In genomic region chr10:72692057-72692891, GRCh38 we compare ENCODE assay signal across 8 cellular contexts. TPM values are rescaled to one million over a fixed set of nuclear protein-coding genes. Genes with fewer than 3 reads are reported as not detected.
DNase-seq lines count a peak whose midpoint lies in the region; ATAC-seq, FAIRE-seq and TF ChIP-seq lines count a peak whose summit lies in the region.

MCU (plus strand) TSS chr10:72692143; CDS start chr10:72692152, 9 bp downstream.

- no peaks in the 10 kb centered on the region for H3K36me3 ChIP-seq in endothelial cell of umbilical vein (ENCODE audit: control insufficient read depth in 2 of 2, extremely low read depth in 1 of 2, insufficient read depth in 2 of 2, low read length in 2 of 2)

- peak; percentile 78 for TF ChIP-seq POLR2A in endothelial cell of umbilical vein (IDR thresholded peaks at IDR 0.05; ENCODE audit: low read depth, low read length)

- intact Hi-C loops in endothelial cell of umbilical vein (cut with micrococcal nuclease), result loop anchor here (1.0 to 5.0 kb wide), 5 partner anchors 66 to 369 kb away; partner anchors contain the start of gene MICU1

- peak within 1 kb of the TSS; percentile 81 for H3K9ac ChIP-seq in endothelial cell of umbilical vein (replicated peaks; ENCODE audit: extremely low read depth, insufficient read depth, low read length)

- FAIRE-seq in endothelial cell of umbilical vein (lab: Jason Lieb, UNC), result no peak

- CTCF ChIA-PET in endothelial cell of umbilical vein (lab: Charles Lee), result interaction anchor here (0.8 to 10.1 kb wide), 16 partner anchors 11 to 369 kb away, joined by 3 to 133 read pairs (median 4); partner anchors contain the start of gene MICU1

- no peaks in the 10 kb centered on the region for H3K9me3 ChIP-seq in endothelial cell of umbilical vein (replicated peaks; ENCODE audit: control insufficient read depth, insufficient read depth, low read length)

- peaks cover 42% of the 10 kb centered on the region for H3K79me2 ChIP-seq in endothelial cell of umbilical vein (ENCODE audit: control insufficient read depth, insufficient read depth, low read length)

- peak within 1 kb of the TSS; percentile 91 for H2AFZ ChIP-seq in endothelial cell of umbilical vein (ENCODE audit: low read depth, low read length)

- TF ChIP-seq CTCF in AG09309 (IDR thresholded peaks at IDR 0.05; ENCODE audit: control insufficient read depth, insufficient read depth, low read depth, low read length, missing control alignments) (peak; percentile 1), endothelial cell of umbilical vein (IDR thresholded peaks at IDR 0.05; ENCODE audit: extremely low read depth in 1 of 2, insufficient read depth in 1 of 2, low read depth in 1 of 2, low read length in 2 of 2) (no peak)

- BruUV-seq in endothelial cell of umbilical vein (replicated peaks; lab: Mats Ljungman, UMichigan), result no TSS peak

- H4K20me1 ChIP-seq in endothelial cell of umbilical vein (replicated peaks; ENCODE audit: control insufficient read depth, extremely low read depth, insufficient read depth, low read length), result peaks cover 4% of the 10 kb centered on the region

- ATAC-seq in GM19023 (IDR thresholded peaks at IDR 0.05; ENCODE audit: unreplicated experiment) (peak; percentile 94), HG03159 (IDR thresholded peaks at IDR 0.05; ENCODE audit: unreplicated experiment) (peak; percentile 91)

- peak within 1 kb of the TSS; percentile 85 for H3K4me3 ChIP-seq in AG09309 (ENCODE audit: control insufficient read depth, low read depth, low read length)
- H3K4me3 ChIP-seq in endothelial cell of umbilical vein (replicated peaks in 1 of 3; ENCODE audit: insufficient read depth in 1 of 3, low read depth in 1 of 3, low read length in 3 of 3), result peak within 1 kb of the TSS; percentile 74 to 98 (median 79)

- DNase-seq in AG09309 (ENCODE audit: low read depth), result peak; percentile 68
- peak; percentile 48 for DNase-seq in NK-92 (lab: John Stamatoyannopoulos, UW; ENCODE audit: unreplicated experiment)
- peak; percentile 93 for DNase-seq in activated CD8-positive, alpha-beta memory T cell treated with anti-CD3 and anti-CD28 coated beads, Interleukin-2, amount 50 U/mL, for 4 hours
- peak; percentile 96 for DNase-seq in endothelial cell of umbilical vein (ENCODE audit: low read depth, low spot score)
- DNase-seq in middle frontal gyrus (ENCODE audit: extremely low spot score, low spot score), result peak; percentile 95
- DNase-seq in stimulated activated CD8-positive, alpha-beta memory T cell treated with anti-CD3 and anti-CD28 coated beads, Interleukin-15, amount 100 ng/mL, for 48 hours (ENCODE audit: low read depth in 2 of 2), result peak; percentile 86 to 87

- no peaks in the 10 kb centered on the region for H3K9me1 ChIP-seq in endothelial cell of umbilical vein (replicated peaks; ENCODE audit: control insufficient read depth, extremely low read depth, insufficient read depth, low read length)

- POLR2A ChIA-PET in endothelial cell of umbilical vein (lab: Charles Lee), result interaction anchor here (0.5 to 2.3 kb wide), 6 partner anchors 16 to 378 kb away, joined by 3 to 12 read pairs (median 4); partner anchors contain the start of gene MICU1

- H3K4me1 ChIP-seq in endothelial cell of umbilical vein (ENCODE audit: control insufficient read depth, extremely low read depth, insufficient read depth, low read length), result peaks cover 28% of the 10 kb centered on the region

- H3K27me3 ChIP-seq in endothelial cell of umbilical vein (ENCODE audit: control insufficient read depth in 2 of 2, insufficient read depth in 2 of 2, low read length in 2 of 2), result no peaks in the 10 kb centered on the region

- dilution Hi-C loops in endothelial cell of umbilical vein (cut with MboI; ENCODE audit: extremely low pct_ligation_motif_present, low sequenced_read_pairs), result loop anchor here (10.0 kb wide), 1 partner anchor 167 kb away; no protein-coding TSS in a partner anchor

- peak within 1 kb of the TSS; percentile 58 for H3K27ac ChIP-seq in endothelial cell of umbilical vein (ENCODE audit: insufficient read depth, low read depth, low read length)

- peak within 1 kb of the TSS; percentile 98 for H3K4me2 ChIP-seq in endothelial cell of umbilical vein (ENCODE audit: insufficient read depth, low read length)

TF ChIP-seq in endothelial cell of umbilical vein, 7 proteins besides CTCF, POLR2A, EP300 and RAD21:
- TF ChIP-seq JUN (IDR thresholded peaks at IDR 0.05; ENCODE audit: borderline replicate concordance, insufficient read depth, insufficient read length, low read depth) (no peak), POLR2AphosphoS5 (IDR thresholded peaks at IDR 0.05; ENCODE audit: insufficient read depth, low read depth, low read length) (peak; percentile 93)
TF ChIP-seq in endothelial cell of umbilical vein: peak in this region for 1.

RNA-seq across cellular contexts. Expression of gene MCU, which starts in this region (rescaled TPM):
- total RNA-seq in endothelial cell of umbilical vein, result 25.2 and 26.1 TPM in 2 replicates
- polyA plus RNA-seq in endothelial cell of umbilical vein, result 36.1 and 37.2 TPM in 2 replicates
- 29.8 and 32.8 TPM in 2 replicates for polyA plus RNA-seq in endothelial cell of umbilical vein (2011; cell fraction: cytosol; rRNA removed)
- polyA plus RNA-seq in endothelial cell of umbilical vein (2011; cell fraction: nucleus; rRNA removed), result 68.9 and 77.8 TPM in 2 replicates
- 29.0 and 33.2 TPM in 2 replicates for polyA plus RNA-seq in endothelial cell of umbilical vein (2012)
- polyA minus RNA-seq in endothelial cell of umbilical vein, result 88.9 and 90.6 TPM in 2 replicates
- polyA minus RNA-seq in endothelial cell of umbilical vein (2011; cell fraction: cytosol; rRNA and poly(A)+ RNA removed), result 45.7 TPM
- 61.5 and 68.8 TPM in 2 replicates for polyA minus RNA-seq in endothelial cell of umbilical vein (2011; cell fraction: nucleus; rRNA and poly(A)+ RNA removed)

Comparison
In these comparisons a context has a peak if more than half of its experiments do, and no peak if none do; other contexts are left out.
1. Peak in every context shown above with its lines: DNase-seq, ATAC-seq, H3K4me3 ChIP-seq and H3K27ac ChIP-seq.